In the genomic region with DNA sequence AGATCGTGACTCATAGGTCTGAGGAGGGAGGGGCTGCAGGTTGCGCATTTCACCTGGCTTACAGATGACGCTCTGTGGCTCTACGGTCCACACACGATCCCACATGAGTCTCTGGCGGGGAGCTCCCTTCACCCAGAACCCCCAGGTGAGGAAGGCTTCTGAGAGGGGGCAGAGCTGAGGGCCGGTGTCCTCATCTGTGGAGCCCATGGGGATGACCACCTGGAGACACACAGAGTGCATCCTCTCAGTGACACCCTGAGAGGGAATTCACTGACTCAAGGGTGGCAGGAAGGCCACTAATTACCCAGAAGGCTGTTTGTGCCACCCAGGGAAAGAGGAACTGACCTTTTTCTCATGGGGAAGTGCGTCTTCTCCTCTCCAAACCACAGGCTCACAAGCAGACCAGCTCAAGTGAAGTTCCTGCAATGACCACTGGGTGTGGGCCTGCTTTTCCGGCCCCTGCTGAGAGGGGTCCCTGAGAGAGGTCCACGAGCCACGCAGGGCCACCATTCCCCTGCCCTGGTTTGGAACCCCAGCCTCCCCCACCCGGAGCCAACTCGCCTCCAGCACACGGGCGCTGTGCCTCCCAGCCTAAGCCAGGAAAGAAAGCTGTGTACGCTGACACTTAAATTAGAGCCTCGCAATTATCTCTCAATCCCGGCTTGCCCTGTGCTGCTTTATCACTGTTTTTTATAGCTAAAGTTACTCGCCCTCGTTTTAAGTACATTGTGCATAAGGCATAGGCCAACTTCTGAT, we compare ENCODE assay signal across 9 cellular contexts.
A peak's percentile ranks its signal among the peaks of the same experiment; 100 is the strongest.
DNase-seq lines count a peak whose midpoint lies in the region; ATAC-seq, FAIRE-seq and TF ChIP-seq lines count a peak whose summit lies in the region.
"Had no signal": no experiment of that assay in that cellular context is flagged by ENCODE, and none has a peak within 500 bp of the region (broad histone marks: within the 10 kb centered on the region; RNA-seq: fewer than 3 reads in every experiment).

No MANE protein-coding gene starts in this region.

- intact Hi-C loops in posterior vena cava (cut with DNase I) = no loop called here

- no peak for TF ChIP-seq POLR2A in H54 (IDR thresholded peaks at IDR 0.05; ENCODE audit: low read depth, low read length)

- in situ Hi-C loops in SK-MEL-5 (cut with HindIII; ENCODE audit: low pct_unique_long_range_greater_than_20kb, low sequenced_read_pairs) = no loop called here

- DNase-seq in AML-193 (lab: John Stamatoyannopoulos, UW) = peak; percentile 75 to 85
- DNase-seq in SK-MEL-5 (ENCODE audit: low read depth, low spot score) = peak; percentile 61
- peak; percentile 50 for DNase-seq in iPS-NIHi11 (ENCODE audit: low spot score)
- no peak for DNase-seq in posterior vena cava (ENCODE audit: low spot score)
- no peak for DNase-seq in H54 (ENCODE audit: insufficient read length, low spot score)
- no peak for DNase-seq in activated CD4-positive, alpha-beta T cell treated with anti-CD3 and anti-CD28 coated beads for 4 hours

- no peak for FAIRE-seq in H54 (lab: Jason Lieb, UNC)

- ATAC-seq in GM19035 (IDR thresholded peaks at IDR 0.05; ENCODE audit: unreplicated experiment) (peak; percentile 99), HG03045 (IDR thresholded peaks at IDR 0.05; ENCODE audit: unreplicated experiment) (peak; percentile 99)
- ATAC-seq: body of pancreas had no signal

Comparison
In these comparisons a context has a peak if more than half of its experiments do, and no peak if none do; other contexts are left out.
1. DNase-seq: peak in AML-193 (2 of 2), SK-MEL-5 (single experiment) and iPS-NIHi11 (single experiment); none in posterior vena cava (single experiment), H54 (single experiment) and activated CD4-positive, alpha-beta T cell treated with anti-CD3 and anti-CD28 coated beads for 4 hours (0 of 2).